In genomic region chr2:238080518-238080917, GRCh38 we compare ENCODE assay signal across 19 cellular contexts. TPM values are rescaled to one million over a fixed set of nuclear protein-coding genes. Genes with fewer than 3 reads are reported as not detected.
"Had no signal": no experiment of that assay in that cellular context is flagged by ENCODE, and none has a peak within 500 bp of the region (broad histone marks: within the 10 kb centered on the region; RNA-seq: fewer than 3 reads in every experiment).

No MANE protein-coding gene starts in this region.

- H3K27me3 ChIP-seq: gastroesophageal sphincter, thyroid gland, upper lobe of right lung had no signal

- H3K9ac ChIP-seq: SK-N-SH had no signal

- H3K27ac ChIP-seq: coronary artery, epithelial cell of prostate, gastroesophageal sphincter, lower lobe of right lung, thyroid gland, upper lobe of right lung, VCaP had no signal

- H3K9me3 ChIP-seq: gastroesophageal sphincter, lower lobe of right lung, prostate gland, SK-N-SH, thyroid gland, upper lobe of right lung had no signal

- H3K4me3 ChIP-seq: coronary artery, gastroesophageal sphincter, lower lobe of right lung, prostate gland, thyroid gland, upper lobe of right lung had no signal

- DNase-seq: activated CD4-positive, alpha-beta T cell treated with anti-CD3 and anti-CD28 coated beads, Interleukin-2, amount 10 ng/mL, durations not matched to agents 7 days and 5 days; activated CD4-positive, CD25-positive, alpha-beta regulatory T cell treated with anti-CD3 and anti-CD28 coated beads, Interleukin-2, amount 50 U/mL, for 72 hours; activated CD8-positive, alpha-beta T cell treated with anti-CD3 and anti-CD28 coated beads for 36 hours; activated effector memory CD4-positive, alpha-beta T cell treated with Interleukin-2 at 50 U/mL for 16 hours; activated naive CD4-positive, alpha-beta T cell treated with anti-CD3 and anti-CD28 coated beads for 36 hours; activated naive CD8-positive, alpha-beta T cell treated with anti-CD3 and anti-CD28 coated beads, Interleukin-2, amount 10 ng/mL, durations not matched to agents 7 days and 5 days; activated T-cell treated with anti-CD3 and anti-CD28 coated beads, Interleukin-2, amount 50 U/mL, for 72 hours; amniotic stem cell; left colon; lower lobe of right lung; thyroid gland; upper lobe of right lung had no signal

- H3K36me3 ChIP-seq: prostate gland had no signal

- H3K4me1 ChIP-seq: gastroesophageal sphincter, lower lobe of right lung, prostate gland, thyroid gland, upper lobe of right lung had no signal

RNA-seq across cellular contexts. Expression of gene ESPNL, which starts 19.6 kb away (rescaled TPM):
- polyA plus RNA-seq: naive thymus-derived CD4-positive, alpha-beta T cell had no signal

RNA-seq across cellular contexts. Expression of gene KLHL30, which starts 58.0 kb away (rescaled TPM):
- total RNA-seq: activated CD4-positive, alpha-beta T cell treated with anti-CD3 and anti-CD28 coated beads, Interleukin-2, amount 10 ng/mL, durations not matched to agents 7 days and 5 days; activated CD8-positive, alpha-beta T cell treated with anti-CD3 and anti-CD28 coated beads for 36 hours; activated naive CD4-positive, alpha-beta T cell treated with anti-CD3 and anti-CD28 coated beads for 36 hours; activated naive CD8-positive, alpha-beta T cell treated with anti-CD3 and anti-CD28 coated beads, Interleukin-2, amount 10 ng/mL, durations not matched to agents 7 days and 5 days; activated T-cell treated with anti-CD3 and anti-CD28 coated beads, Interleukin-2, amount 50 U/mL, for 72 hours; naive thymus-derived CD4-positive, alpha-beta T cell had no signal
- polyA plus RNA-seq: naive thymus-derived CD4-positive, alpha-beta T cell; SK-N-SH had no signal
